In genomic region chr10:97400665-97401454, GRCh38 we compare ENCODE assay signal across 8 cellular contexts. TPM values are rescaled to one million over a fixed set of nuclear protein-coding genes. Genes with fewer than 3 reads are reported as not detected.
DNase-seq lines count a peak whose midpoint lies in the region; ATAC-seq and TF ChIP-seq lines count a peak whose summit lies in the region.

TSS of gene RRP12 (minus strand) at chr10:97401340. CDS start at chr10:97401231, 109 bp downstream.

- DNase-seq in GM19240 (ENCODE audit: insufficient read length, low spot score) (peak; percentile 98), NCI-H524 (lab: John Stamatoyannopoulos, UW) (peak; percentile 80 to 88), colonic mucosa (peak; percentile 94), kidney tubule cell (ENCODE audit: low spot score) (peak; percentile 99)
- DNase-seq in activated CD4-positive, alpha-beta T cell treated with anti-CD3 and anti-CD28 coated beads for 24 hours (ENCODE audit: low read depth in 2 of 2), result peak; percentile 59 to 72
- DNase-seq in stimulated activated CD4-positive, alpha-beta T cell treated with anti-CD3 and anti-CD28 coated beads, Interleukin-1b, Interleukin-23, amount 100 ng/mL, for 48 hours, result peak; percentile 86

- peak; percentile 84 for ATAC-seq in HG03457 (IDR thresholded peaks at IDR 0.05; ENCODE audit: unreplicated experiment)

- peak within 1 kb of the TSS; percentile 79 to 96 for H3K9ac ChIP-seq in colonic mucosa (ENCODE audit: low read depth in 2 of 2, low read length in 2 of 2)

- no peak for TF ChIP-seq CTCF in C4-2B (conservative IDR thresholded peaks at IDR 0.05)
- TF ChIP-seq CTCF in colonic mucosa (IDR thresholded peaks at IDR 0.05), result no peak

- H3K27me3 ChIP-seq in colonic mucosa, result no peaks in the 10 kb centered on the region

- peak within 1 kb of the TSS; percentile 84 for H3K4me3 ChIP-seq in colonic mucosa

- intact Hi-C loops in colonic mucosa (cut with DNase I), result no loop called here

- peak within 1 kb of the TSS; percentile 71 for H3K27ac ChIP-seq in C4-2B
- H3K27ac ChIP-seq in colonic mucosa, result peak within 1 kb of the TSS; percentile 41

- no peaks in the 10 kb centered on the region for H3K9me3 ChIP-seq in colonic mucosa

- H3K36me3 ChIP-seq in colonic mucosa, result no peaks in the 10 kb centered on the region

- peaks cover 6% of the 10 kb centered on the region for H3K4me1 ChIP-seq in colonic mucosa

RNA-seq across cellular contexts. Expression of gene RRP12, which starts in this region (rescaled TPM):
- 10 to 100 TPM; 11.5 to 30.4 TPM for total RNA-seq in colonic mucosa

Comparison
In these comparisons a context has a peak if more than half of its experiments do, and no peak if none do; other contexts are left out.
1. Peak in every context shown above with its lines: DNase-seq, ATAC-seq, H3K4me3 ChIP-seq and H3K27ac ChIP-seq.